Comparison of ENCODE assay signal across 8 cellular contexts in genomic region chr1:243849089-243850012, GRCh38. TPM values are rescaled to one million over a fixed set of nuclear protein-coding genes. Genes with fewer than 3 reads are reported as not detected.
DNase-seq lines count a peak whose midpoint lies in the region; FAIRE-seq and TF ChIP-seq lines count a peak whose summit lies in the region.

No MANE protein-coding gene starts in this region.

- H3K27me3 ChIP-seq in H9 (ENCODE audit: insufficient read depth, low read length) (no peaks in the 10 kb centered on the region), keratinocyte (ENCODE audit: control insufficient read depth, extremely low read depth, insufficient read depth, low read length) (peaks cover 29% of the 10 kb centered on the region)

- no CpG with 5 or more reads among the region's 80 CpGs for WGBS in H9 (ENCODE audit: extremely low coverage, insufficient read length, low lambda C conversion rate)

- peaks cover 15 to 16% of the 10 kb centered on the region in 2 experiments for H3K4me1 Mint-ChIP-seq in H9

- H3K27ac Mint-ChIP-seq in H9: peak overlapping the region; percentile 85 to 95 (median 91)

- H3K4me3 ChIP-seq in keratinocyte (ENCODE audit: control insufficient read depth in 2 of 3, extremely low read depth in 1 of 3, insufficient read depth in 2 of 3, low read depth in 1 of 3, low read length in 3 of 3): peak overlapping the region in 2 of 3 experiments; percentile 57 to 66

- H3K79me2 ChIP-seq in H9 (ENCODE audit: insufficient read depth, low read length) (no peaks in the 10 kb centered on the region; the same call in 1 of the 2 replicates), keratinocyte (ENCODE audit: control insufficient read depth, insufficient read depth, low read length) (no peaks in the 10 kb centered on the region)

- H3K27me3 Mint-ChIP-seq in H9 (ENCODE audit: low read depth): peaks cover 13% of the 10 kb centered on the region

- peaks cover 0 to 4% (median 2%) of the 10 kb centered on the region in 3 experiments; a peak in 1 of 7 replicates for H3K36me3 Mint-ChIP-seq in H9 (ENCODE audit: insufficient read depth in 1 of 3, low read depth in 3 of 3)

- H3K9ac ChIP-seq in H9 (ENCODE audit: extremely low read depth, insufficient read length, low read length) (peak overlapping the region; percentile 40), keratinocyte (ENCODE audit: control insufficient read depth, extremely low read depth, insufficient read depth, low read length) (no peak overlapping the region)

- H3K23me2 ChIP-seq in H9 (ENCODE audit: insufficient read length, low read depth, low read length, poor library complexity, severe bottlenecking): no peaks in the 10 kb centered on the region

- no peak overlapping the region for H3K56ac ChIP-seq in H9 (ENCODE audit: insufficient read length, low read depth, low read length)

- no peaks in the 10 kb centered on the region; a peak in 2 of 5 replicates for H3K9me3 Mint-ChIP-seq in H9

- H3K18ac ChIP-seq in H9 (ENCODE audit: insufficient read length, low read depth, low read length): no peak overlapping the region

- H3K4me1 ChIP-seq in H9 (ENCODE audit: insufficient read depth, low read length): no peaks in the 10 kb centered on the region
- H3K4me1 ChIP-seq in keratinocyte (ENCODE audit: control insufficient read depth, extremely low read depth, insufficient read depth, low read length): peaks cover 7% of the 10 kb centered on the region

- no peak for FAIRE-seq in keratinocyte (lab: Jason Lieb, UNC)

- no peaks in the 10 kb centered on the region for H3K9me1 ChIP-seq in keratinocyte (ENCODE audit: control insufficient read depth, extremely low read depth, insufficient read depth, low read length)

- H3T11ph ChIP-seq in H9 (ENCODE audit: low read length): no peak overlapping the region

- peak overlapping the region; percentile 92 to 99 for H3K4me3 Mint-ChIP-seq in H9

- H4K5ac ChIP-seq in H9 (ENCODE audit: insufficient read length, low read depth, low read length): no peak overlapping the region

- H3K9me3 ChIP-seq in H9 (ENCODE audit: control insufficient read depth, low read depth, low read length): no peaks in the 10 kb centered on the region
- no peaks in the 10 kb centered on the region for H3K9me3 ChIP-seq in keratinocyte (ENCODE audit: control insufficient read depth, low read depth, low read length)

- no peak overlapping the region for H2BK12ac ChIP-seq in H9 (ENCODE audit: insufficient read length, low read depth, low read length)

- no peaks in the 10 kb centered on the region for H4K20me1 ChIP-seq in H9 (ENCODE audit: control insufficient read depth, insufficient read depth, insufficient read length)
- H4K20me1 ChIP-seq in keratinocyte (ENCODE audit: control insufficient read depth, extremely low read depth, insufficient read depth, low read length): no peaks in the 10 kb centered on the region

- dilution Hi-C loops in keratinocyte (cut with MboI; ENCODE audit: extremely low pct_ligation_motif_present, low sequenced_read_pairs): no loop called here

- no peaks in the 10 kb centered on the region for H3K79me1 ChIP-seq in H9 (ENCODE audit: insufficient read depth, low read depth, low read length, poor library complexity, severe bottlenecking)

- no peak overlapping the region for H4K91ac ChIP-seq in H9 (ENCODE audit: insufficient read length, low read depth, low read length)

- no peak overlapping the region for H2AFZ ChIP-seq in H9 (ENCODE audit: low read length)
- H2AFZ ChIP-seq in keratinocyte (ENCODE audit: control insufficient read depth, low read length): no peak overlapping the region

- DNase-seq in DMS153 treated with DMSO at 0.1 percent for 48 hours (lab: John Stamatoyannopoulos, UW; ENCODE audit: unreplicated experiment) (peak; percentile 74), H9 (peak; percentile 67), NCI-H1694 (lab: John Stamatoyannopoulos, UW) (peak; percentile 100), keratinocyte (ENCODE audit: low read depth, low spot score) (no peak), KG1 (lab: John Stamatoyannopoulos, UW) (no peak)
- DNase-seq in activated CD4-positive, CD25-positive, alpha-beta regulatory T cell treated with anti-CD3 and anti-CD28 coated beads, Interleukin-2, amount 50 U/mL, for 16 hours (ENCODE audit: low read depth, low spot score): peak; percentile 26
- DNase-seq in central memory CD4-positive, alpha-beta T cell: peak; percentile 74
- DNase-seq in stimulated activated CD4-positive, alpha-beta T cell treated with anti-CD3 and anti-CD28 coated beads, Interleukin-12 subunit alpha, Interleukin-12 subunit beta, amount 100 ng/mL, for 4 hours: peak; percentile 74

- peak overlapping the region; percentile 48 for H3K4me2 ChIP-seq in H9 (ENCODE audit: insufficient read depth, insufficient read length, low read length)
- peak overlapping the region; percentile 50 for H3K4me2 ChIP-seq in keratinocyte (ENCODE audit: control insufficient read depth, extremely low read depth, insufficient read depth, low read depth, low read length)

- no peak overlapping the region for H3K14ac ChIP-seq in H9 (ENCODE audit: insufficient read depth, low read length)

- no peak overlapping the region for H2BK20ac ChIP-seq in H9 (ENCODE audit: low read depth, low read length, poor library complexity, severe bottlenecking)

- peak overlapping the region; percentile 44 for H2BK120ac ChIP-seq in H9 (ENCODE audit: low read depth, low read length, poor library complexity, severe bottlenecking)

- H4K8ac ChIP-seq in H9 (replicated peaks; ENCODE audit: insufficient read length, low read depth, low read length): no peak overlapping the region

- H3K27ac ChIP-seq in H9 (ENCODE audit: insufficient read length, low read depth, low read length): no peak overlapping the region
- no peak overlapping the region for H3K27ac ChIP-seq in keratinocyte (ENCODE audit: control insufficient read depth, insufficient read depth, low read length)

- H2BK15ac ChIP-seq in H9 (ENCODE audit: low read depth, low read length): no peak overlapping the region

- no peak overlapping the region for H2BK5ac ChIP-seq in H9 (ENCODE audit: insufficient read length, low read length)

- H2AK5ac ChIP-seq in H9 (ENCODE audit: insufficient read length, low read length): no peak overlapping the region

- no peak overlapping the region for H3K23ac ChIP-seq in H9 (ENCODE audit: insufficient read length, low read depth, low read length)

- no peak for TF ChIP-seq CTCF in H9 (conservative IDR thresholded peaks at IDR 0.05)
- TF ChIP-seq CTCF in keratinocyte (optimal IDR thresholded peaks at IDR 0.05 in 1 of 3, IDR thresholded peaks at IDR 0.05 in 1 of 3, conservative IDR thresholded peaks at IDR 0.05 in 1 of 3; ENCODE audit: extremely low read depth in 1 of 3, insufficient read depth in 2 of 3, low read length in 3 of 3): no peak

- no peaks in the 10 kb centered on the region for H3K36me3 ChIP-seq in keratinocyte (ENCODE audit: control insufficient read depth in 2 of 2, extremely low read depth in 1 of 2, insufficient read depth in 2 of 2, low read length in 2 of 2)

- no peak overlapping the region for H3K4ac ChIP-seq in H9 (ENCODE audit: low read depth, low read length)

RNA-seq across cellular contexts. Expression of gene AKT3, which starts 0.7 kb away (rescaled TPM):
- total RNA-seq in H9 (2021): 24.2 and 27.8 TPM in 2 replicates
- 2.7 to 4.2 TPM (median 2.9 TPM) in 3 replicates for polyA plus RNA-seq in keratinocyte
- polyA plus RNA-seq in keratinocyte (2011; ENCODE audit: low read depth): 4.9 TPM
- 3.9 and 6.2 TPM in 2 replicates for polyA plus RNA-seq in keratinocyte (2011; cell fraction: cytosol; rRNA removed)
- 3.6 and 4.1 TPM in 2 replicates for polyA plus RNA-seq in keratinocyte (2011; cell fraction: nucleus; rRNA removed)
- 1.2 and 4.5 TPM in 2 replicates for polyA plus RNA-seq in keratinocyte (2012; ENCODE audit: low replicate concordance)
- polyA minus RNA-seq in keratinocyte: 3.0 to 3.5 TPM (median 3.3 TPM) in 3 replicates
- polyA minus RNA-seq in keratinocyte (2011; cell fraction: cytosol; rRNA and poly(A)+ RNA removed): 3.8 TPM
- polyA minus RNA-seq in keratinocyte (2011; cell fraction: nucleus; rRNA and poly(A)+ RNA removed): 3.9 and 7.4 TPM in 2 replicates

Comparison
In these comparisons a context has a peak if more than half of its experiments do, and no peak if none do; other contexts are left out.
1. DNase-seq: peak in DMS153 treated with DMSO at 0.1 percent for 48 hours (single experiment), H9 (single experiment), NCI-H1694 (single experiment), activated CD4-positive, CD25-positive, alpha-beta regulatory T cell treated with anti-CD3 and anti-CD28 coated beads, Interleukin-2, amount 50 U/mL, for 16 hours (single experiment), central memory CD4-positive, alpha-beta T cell (single experiment) and stimulated activated CD4-positive, alpha-beta T cell treated with anti-CD3 and anti-CD28 coated beads, Interleukin-12 subunit alpha, Interleukin-12 subunit beta, amount 100 ng/mL, for 4 hours (single experiment); none in keratinocyte (single experiment) and KG1 (single experiment).